2 cellular contexts compared by ENCODE assay signal in the genomic region with DNA sequence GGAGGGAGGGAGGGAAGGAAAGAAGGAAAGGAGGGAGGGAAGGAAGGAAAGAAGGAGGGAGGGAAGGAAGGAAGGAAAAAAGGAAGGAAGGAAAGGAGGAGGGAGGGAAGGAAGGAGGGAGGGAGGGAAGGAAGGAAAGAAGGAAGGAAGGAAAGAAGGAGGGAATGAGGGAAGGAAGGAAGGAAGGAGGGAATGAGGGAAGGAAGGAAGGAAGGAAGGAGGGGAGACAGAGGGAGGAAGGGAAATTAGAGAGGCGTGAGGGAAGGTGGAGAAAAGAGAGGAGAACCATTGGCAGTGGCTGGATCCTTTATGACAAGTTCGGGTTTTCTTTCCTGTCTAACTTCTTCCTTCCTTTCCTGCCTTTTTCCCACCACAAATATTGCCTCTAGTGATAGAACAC.
TF ChIP-seq lines count a peak whose summit lies in the region.

No MANE protein-coding gene starts in this region.

TF ChIP-seq in HepG2, 621 proteins besides CTCF, POLR2A, EP300 and RAD21 (continued from another document):
- TF ChIP-seq HNRNPK (IDR thresholded peaks at IDR 0.05; ENCODE audit: low read depth, low read length, poor library complexity, severe bottlenecking) (peak; percentile 95), RBM39 (IDR thresholded peaks at IDR 0.05; ENCODE audit: low read depth, low read length, poor library complexity, severe bottlenecking) (no peak)

TF ChIP-seq in K562, 482 proteins besides CTCF, POLR2A, EP300 and RAD21 (continued from another document):
- TF ChIP-seq SMC3 (conservative IDR thresholded peaks at IDR 0.05; ENCODE audit: insufficient read depth, low read depth, low read length) (no peak), STAT5A (IDR thresholded peaks at IDR 0.05; ENCODE audit: borderline replicate concordance, low read length) (no peak), FOXK2 (conservative IDR thresholded peaks at IDR 0.05 in 1 of 2, IDR thresholded peaks at IDR 0.05 in 1 of 2; ENCODE audit: low read depth in 2 of 2) (no peak)
